28 cellular contexts compared by ENCODE assay signal in genomic region chr7:152897401-152897800, GRCh38.
"Had no signal": no experiment of that assay in that cellular context is flagged by ENCODE, and none has a peak within 500 bp of the region (broad histone marks: within the 10 kb centered on the region; RNA-seq: fewer than 3 reads in every experiment).

No MANE protein-coding gene starts in this region.

- H3K36me3 ChIP-seq: neural progenitor cell, ovary, right lobe of liver, stomach, thoracic aorta, thyroid gland, tibial nerve, upper lobe of right lung, uterus had no signal

- H3K9me3 ChIP-seq: ovary, psoas muscle, right lobe of liver, stomach, thoracic aorta, thyroid gland, upper lobe of right lung, uterus had no signal

- DNase-seq: naive thymus-derived CD4-positive, alpha-beta T cell; natural killer cell; occipital lobe; posterior cingulate gyrus; psoas muscle; right cardiac atrium; right lobe of liver; stimulated activated CD4-positive, alpha-beta T cell treated with anti-CD3 and anti-CD28 coated beads, Interleukin-15, amount 100 ng/mL, for 24 hours; stimulated activated CD4-positive, alpha-beta T cell treated with anti-CD3 and anti-CD28 coated beads, Interleukin-2, amount 100 ng/mL, for 48 hours; stimulated activated CD4-positive, alpha-beta T cell treated with anti-CD3 and anti-CD28 coated beads, Interleukin-4, amount 100 ng/mL, for 24 hours; stimulated activated naive B cell treated with anti-CD40 and anti-IgM and Interleukin-4, amounts not matched to agents 10 μg/mL and 1 μg/mL and 100 μg/mL, for 72 hours; stimulated activated naive CD4-positive, alpha-beta T cell treated with Interleukin-2 at 50 U/mL for 16 hours; stomach; thyroid gland; upper lobe of right lung; uterus had no signal

- H3K27ac Mint-ChIP-seq: naive thymus-derived CD4-positive, alpha-beta T cell; natural killer cell; nephron; progenitor cell of endocrine pancreas; stimulated activated effector memory CD8-positive, alpha-beta T cell treated with anti-CD3 and anti-CD28 coated beads, Interleukin-12 subunit alpha, Interleukin-12 subunit beta, amount 100 ng/mL, for 72 hours; stimulated activated naive B cell treated with anti-CD40 and anti-IgM and Interleukin-4, amounts not matched to agents 10 μg/mL and 1 μg/mL and 100 μg/mL, for 72 hours; stimulated activated naive CD8-positive, alpha-beta T cell treated with anti-CD3 and anti-CD28 coated beads, Interleukin-15, Interleukin-2, amounts not matched to agents 100 ng/mL and 50 ng/mL, for 24 hours; type B pancreatic cell had no signal

- ATAC-seq: naive thymus-derived CD4-positive, alpha-beta T cell; natural killer cell; psoas muscle; right cardiac atrium; right lobe of liver; stimulated activated effector memory CD8-positive, alpha-beta T cell treated with anti-CD3 and anti-CD28 coated beads, Interleukin-12 subunit alpha, Interleukin-12 subunit beta, amount 100 ng/mL, for 72 hours; stimulated activated naive B cell treated with anti-CD40 and anti-IgM and Interleukin-4, amounts not matched to agents 10 μg/mL and 1 μg/mL and 100 μg/mL, for 72 hours; upper lobe of right lung had no signal

- H3K4me2 ChIP-seq: neural progenitor cell, smooth muscle cell had no signal

- H3K27ac ChIP-seq: neural progenitor cell, ovary, parathyroid adenoma, psoas muscle, right lobe of liver, skin epidermis, stomach, thoracic aorta, thyroid gland, tibial nerve, upper lobe of right lung, uterus had no signal

- H3K36me3 Mint-ChIP-seq: natural killer cell; neural progenitor cell; stimulated activated effector memory CD8-positive, alpha-beta T cell treated with anti-CD3 and anti-CD28 coated beads, Interleukin-12 subunit alpha, Interleukin-12 subunit beta, amount 100 ng/mL, for 72 hours; stimulated activated naive B cell treated with anti-CD40 and anti-IgM and Interleukin-4, amounts not matched to agents 10 μg/mL and 1 μg/mL and 100 μg/mL, for 72 hours; type B pancreatic cell had no signal

- H3K4me3 ChIP-seq: neural progenitor cell, ovary, psoas muscle, right lobe of liver, skin epidermis, smooth muscle cell, stomach, thoracic aorta, thyroid gland, tibial nerve, upper lobe of right lung, uterus had no signal

- H3K4me1 Mint-ChIP-seq: stimulated activated effector memory CD8-positive, alpha-beta T cell treated with anti-CD3 and anti-CD28 coated beads, Interleukin-12 subunit alpha, Interleukin-12 subunit beta, amount 100 ng/mL, for 72 hours had no signal

- H3K4me3 Mint-ChIP-seq: naive thymus-derived CD4-positive, alpha-beta T cell; natural killer cell; nephron; neural progenitor cell; stimulated activated effector memory CD8-positive, alpha-beta T cell treated with anti-CD3 and anti-CD28 coated beads, Interleukin-12 subunit alpha, Interleukin-12 subunit beta, amount 100 ng/mL, for 72 hours; stimulated activated naive B cell treated with anti-CD40 and anti-IgM and Interleukin-4, amounts not matched to agents 10 μg/mL and 1 μg/mL and 100 μg/mL, for 72 hours; stimulated activated naive CD8-positive, alpha-beta T cell treated with anti-CD3 and anti-CD28 coated beads, Interleukin-15, Interleukin-2, amounts not matched to agents 100 ng/mL and 50 ng/mL, for 24 hours; type B pancreatic cell had no signal

- H3K9me3 Mint-ChIP-seq: natural killer cell; neural progenitor cell; stimulated activated effector memory CD8-positive, alpha-beta T cell treated with anti-CD3 and anti-CD28 coated beads, Interleukin-12 subunit alpha, Interleukin-12 subunit beta, amount 100 ng/mL, for 72 hours; stimulated activated naive B cell treated with anti-CD40 and anti-IgM and Interleukin-4, amounts not matched to agents 10 μg/mL and 1 μg/mL and 100 μg/mL, for 72 hours; stimulated activated naive CD8-positive, alpha-beta T cell treated with anti-CD3 and anti-CD28 coated beads, Interleukin-15, Interleukin-2, amounts not matched to agents 100 ng/mL and 50 ng/mL, for 24 hours; type B pancreatic cell had no signal

- H3K9ac ChIP-seq: neural progenitor cell, parathyroid adenoma had no signal

- H3K27me3 ChIP-seq: neural progenitor cell, ovary, right lobe of liver, thyroid gland, uterus had no signal

- H2AFZ ChIP-seq: neural progenitor cell, parathyroid adenoma had no signal

- H3K4me1 ChIP-seq: parathyroid adenoma, tibial nerve, uterus had no signal

- H3K79me2 ChIP-seq: parathyroid adenoma had no signal
